1 cellular context compared by ENCODE assay signal in genomic region chr5:141001466-141001853, GRCh38.
A peak's percentile ranks its signal among the peaks of the same experiment; 100 is the strongest.
TF ChIP-seq lines count a peak whose summit lies in the region.

No MANE protein-coding gene starts in this region.

TF ChIP-seq in H1, 55 proteins besides CTCF, POLR2A, EP300 and RAD21 (continued from another document):
- TF ChIP-seq, protein P1, sequence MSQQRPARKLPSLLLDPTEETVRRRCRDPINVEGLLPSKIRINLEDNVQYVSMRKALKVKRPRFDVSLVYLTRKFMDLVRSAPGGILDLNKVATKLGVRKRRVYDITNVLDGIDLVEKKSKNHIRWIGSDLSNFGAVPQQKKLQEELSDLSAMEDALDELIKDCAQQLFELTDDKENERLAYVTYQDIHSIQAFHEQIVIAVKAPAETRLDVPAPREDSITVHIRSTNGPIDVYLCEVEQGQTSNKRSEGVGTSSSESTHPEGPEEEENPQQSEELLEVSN (IDR thresholded peaks at IDR 0.05): no peak
- 0 out of 2 replicates have a peak, but pooled peaks have one; percentile 24 for TF ChIP-seq SP4 (IDR thresholded peaks at IDR 0.05; ENCODE audit: low read length)
- TF ChIP-seq POLR2AphosphoS5 (IDR thresholded peaks at IDR 0.05; ENCODE audit: low read depth, low read length): peak; percentile 27; the same call in 1 of the 2 replicates
- TF ChIP-seq CEBPB (IDR thresholded peaks at IDR 0.05; ENCODE audit: low read depth, low read length): peak; percentile 87
- no peak for TF ChIP-seq KDM4A (IDR thresholded peaks at IDR 0.05; ENCODE audit: low read depth, low read length, severe bottlenecking)
- no peak for TF ChIP-seq USF2 (IDR thresholded peaks at IDR 0.05; ENCODE audit: low read length)
TF ChIP-seq in H1: peak in this region for 6.
